Comparison of ENCODE assay signal across 22 cellular contexts in the genomic region with DNA sequence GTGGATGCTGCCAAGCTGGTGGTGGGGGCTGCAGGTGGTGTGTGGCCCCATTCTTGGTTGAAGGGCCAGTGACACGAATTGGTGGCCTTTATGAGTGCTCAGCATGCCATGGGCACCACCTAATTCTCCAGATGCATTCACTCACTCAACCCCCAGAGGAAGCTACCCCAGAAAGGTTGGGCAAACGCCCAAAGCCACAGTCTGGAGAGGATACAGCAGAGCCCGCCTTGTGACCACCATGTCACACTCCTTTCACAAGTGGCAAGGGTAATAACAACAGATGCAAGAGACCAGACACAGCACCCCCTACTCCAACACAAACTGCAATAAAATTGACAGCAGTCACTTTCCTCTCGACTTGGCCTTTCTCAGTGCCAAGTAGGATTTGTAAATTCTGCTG. TPM values are rescaled to one million over a fixed set of nuclear protein-coding genes. Genes with fewer than 3 reads are reported as not detected.
DNase-seq lines count a peak whose midpoint lies in the region; ATAC-seq and TF ChIP-seq lines count a peak whose summit lies in the region.
"Had no signal": no experiment of that assay in that cellular context is flagged by ENCODE, and none has a peak within 500 bp of the region (broad histone marks: within the 10 kb centered on the region; RNA-seq: fewer than 3 reads in every experiment).

No MANE protein-coding gene starts in this region.

- no peaks in the 10 kb centered on the region for H3K36me3 ChIP-seq in BLaER1
- H3K36me3 ChIP-seq in DND-41 (ENCODE audit: insufficient read depth, low read length): no peaks in the 10 kb centered on the region
- no peaks in the 10 kb centered on the region for H3K36me3 ChIP-seq in brain microvascular endothelial cell (replicated peaks)

- no peaks in the 10 kb centered on the region for H3K9me3 ChIP-seq in BLaER1
- H3K9me3 ChIP-seq in DND-41 (ENCODE audit: insufficient read depth, low read length, severe bottlenecking): no peaks in the 10 kb centered on the region
- H3K9me3 ChIP-seq: A549 had no signal

- peaks cover 25% of the 10 kb centered on the region for H3K4me1 ChIP-seq in BLaER1
- H3K4me1 ChIP-seq in DND-41 (ENCODE audit: insufficient read depth, low read length): peaks cover 36% of the 10 kb centered on the region
- H3K4me1 ChIP-seq: A549 had no signal

- TF ChIP-seq CTCF in DND-41 (IDR thresholded peaks at IDR 0.05; ENCODE audit: borderline replicate concordance, extremely low read depth, low read length, poor library complexity, severe bottlenecking): no peak
- TF ChIP-seq CTCF in brain microvascular endothelial cell (IDR thresholded peaks at IDR 0.05; ENCODE audit: low read depth, low read length, missing control alignments): no peak

- in situ Hi-C loops in brain microvascular endothelial cell (cut with HindIII; ENCODE audit: low pct_ligation_motif_present, low sequenced_read_pairs): no loop called here

- H2AFZ ChIP-seq in DND-41 (ENCODE audit: low read depth, low read length): no peak overlapping the region
- H2AFZ ChIP-seq: GM23338 had no signal

- DNase-seq in DND-41 (peak; percentile 84), myocyte (ENCODE audit: low read depth) (peak; percentile 83), brain microvascular endothelial cell (no peak)
- DNase-seq: 8988T; ACHN; CD4-positive, alpha-beta T cell; CD8-positive, alpha-beta memory T cell; DMS 273 treated with DMSO at 0.1 percent for 48 hours; DMS79; GF-D8; H9 had no signal

- H3K9ac ChIP-seq in BLaER1: no peak overlapping the region
- no peak overlapping the region for H3K9ac ChIP-seq in DND-41 (ENCODE audit: low read depth, low read length)

- H3K27me3 ChIP-seq in BLaER1 (no peaks in the 10 kb centered on the region), DND-41 (ENCODE audit: insufficient read depth, low read length, poor library complexity) (no peaks in the 10 kb centered on the region), brain microvascular endothelial cell (replicated peaks) (no peaks in the 10 kb centered on the region)

- H3K27ac ChIP-seq in BLaER1 (no peak overlapping the region), DND-41 (ENCODE audit: low read length) (peak overlapping the region; percentile 50; the same call in 1 of the 2 replicates), brain microvascular endothelial cell (no peak overlapping the region)
- H3K27ac ChIP-seq: A549 had no signal

- H3K4me2 ChIP-seq in BLaER1 (peak overlapping the region; percentile 58), DND-41 (ENCODE audit: insufficient read depth, low read length) (no peak overlapping the region)
- H3K4me2 ChIP-seq: A549, GM23338 had no signal

- ATAC-seq in DND-41 (ENCODE audit: insufficient read depth, low read depth): peak; percentile 88
- no peak for ATAC-seq in GM18868 (IDR thresholded peaks at IDR 0.05; ENCODE audit: unreplicated experiment)
- no peak for ATAC-seq in GM21360 (IDR thresholded peaks at IDR 0.05; ENCODE audit: unreplicated experiment)
- ATAC-seq: A549, GM23338, HCT116 had no signal

- H3K79me2 ChIP-seq in DND-41 (ENCODE audit: insufficient read depth, low read length): no peaks in the 10 kb centered on the region

- H4K20me1 ChIP-seq in BLaER1: no peaks in the 10 kb centered on the region
- H4K20me1 ChIP-seq in DND-41 (ENCODE audit: insufficient read depth, low read length): no peaks in the 10 kb centered on the region

- no peak overlapping the region for H3K4me3 ChIP-seq in BLaER1
- H3K4me3 ChIP-seq in DND-41 (ENCODE audit: low read depth in 1 of 2, low read length in 2 of 2): no peak overlapping the region
- no peak overlapping the region for H3K4me3 ChIP-seq in brain microvascular endothelial cell (ENCODE audit: low read depth, low read length)
- H3K4me3 ChIP-seq: A549, GM23338 had no signal

RNA-seq across cellular contexts. Expression of gene MC2R, which starts 27.0 kb away (rescaled TPM):
- total RNA-seq in myocyte: not detected in 2 replicates
- not detected for polyA plus RNA-seq in myocyte (2012)
- total RNA-seq: CD4-positive, alpha-beta T cell; CD8-positive, alpha-beta memory T cell; Daoy; G401; GM23338; H4; H9 had no signal
- polyA plus RNA-seq: A549; BJ; CD14-positive monocyte; CD8-positive, alpha-beta memory T cell; GM23338 had no signal
